ENCODE assay signal across 11 cellular contexts in genomic region chr18:68694316-68694715, GRCh38.
"Had no signal": no experiment of that assay in that cellular context is flagged by ENCODE, and none has a peak within 500 bp of the region (broad histone marks: within the 10 kb centered on the region; RNA-seq: fewer than 3 reads in every experiment).

No MANE protein-coding gene starts in this region.

- H3K4me3 ChIP-seq: esophagus muscularis mucosa, prostate gland, right lobe of liver had no signal

- H3K27ac ChIP-seq: esophagus muscularis mucosa, neutrophil, prostate gland, right lobe of liver, VCaP had no signal

- H3K27me3 Mint-ChIP-seq: activated CD4-positive, alpha-beta memory T cell treated with anti-CD3 and anti-CD28 coated beads for 36 hours; activated naive CD8-positive, alpha-beta T cell; activated T-cell treated with anti-CD3 and anti-CD28 coated beads, Interleukin-2, amount 50 U/mL, for 24 hours; naive thymus-derived CD4-positive, alpha-beta T cell had no signal

- DNase-seq: activated CD4-positive, alpha-beta memory T cell treated with anti-CD3 and anti-CD28 coated beads for 36 hours; activated T-cell treated with anti-CD3 and anti-CD28 coated beads, Interleukin-2, amount 50 U/mL, for 24 hours; naive thymus-derived CD4-positive, alpha-beta T cell; right lobe of liver had no signal

- H3K27ac Mint-ChIP-seq: activated CD4-positive, alpha-beta memory T cell treated with anti-CD3 and anti-CD28 coated beads for 36 hours; activated naive CD8-positive, alpha-beta T cell had no signal

- ATAC-seq: naive thymus-derived CD4-positive, alpha-beta T cell; Right ventricle myocardium inferior; SK-N-SH treated with all-trans-retinoic acid at 6 μM for 48 hours had no signal

- H3K9me3 ChIP-seq: esophagus muscularis mucosa, neutrophil, prostate gland, right lobe of liver had no signal

- H3K4me3 Mint-ChIP-seq: activated CD4-positive, alpha-beta memory T cell treated with anti-CD3 and anti-CD28 coated beads for 36 hours; activated naive CD8-positive, alpha-beta T cell; activated T-cell treated with anti-CD3 and anti-CD28 coated beads, Interleukin-2, amount 50 U/mL, for 24 hours; naive thymus-derived CD4-positive, alpha-beta T cell had no signal

- H3K9me3 Mint-ChIP-seq: activated CD4-positive, alpha-beta memory T cell treated with anti-CD3 and anti-CD28 coated beads for 36 hours; activated T-cell treated with anti-CD3 and anti-CD28 coated beads, Interleukin-2, amount 50 U/mL, for 24 hours; naive thymus-derived CD4-positive, alpha-beta T cell had no signal

- H3K27me3 ChIP-seq: esophagus muscularis mucosa, neutrophil, right lobe of liver had no signal

- H3K4me1 ChIP-seq: esophagus muscularis mucosa, prostate gland, right lobe of liver had no signal
